8 cellular contexts compared by ENCODE assay signal in genomic region chr17:3683054-3683511, GRCh38. TPM values are rescaled to one million over a fixed set of nuclear protein-coding genes. Genes with fewer than 3 reads are reported as not detected.
DNase-seq lines count a peak whose midpoint lies in the region; ATAC-seq and TF ChIP-seq lines count a peak whose summit lies in the region.
"Had no signal": no experiment of that assay in that cellular context is flagged by ENCODE, and none has a peak within 500 bp of the region (broad histone marks: within the 10 kb centered on the region; RNA-seq: fewer than 3 reads in every experiment).

No MANE protein-coding gene starts in this region.

- H3K9me3 ChIP-seq in tibial artery = no peaks in the 10 kb centered on the region

- H3K4me3 ChIP-seq in GM12875 (ENCODE audit: low read depth, low read length) (no peak overlapping the region), WI38 (ENCODE audit: low read depth, low read length) (no peak overlapping the region), tibial artery (no peak overlapping the region)

- intact Hi-C loops in tibial artery (cut with DNase I; ENCODE audit: low total_unique reads) = no loop called here

- no peaks in the 10 kb centered on the region for H3K4me1 ChIP-seq in tibial artery

- H3K36me3 ChIP-seq in tibial artery = no peaks in the 10 kb centered on the region

- no peak overlapping the region for H3K27ac ChIP-seq in tibial artery

- H3K9me3 Mint-ChIP-seq in memory B cell = no peaks in the 10 kb centered on the region
- H3K9me3 Mint-ChIP-seq: stimulated activated naive CD8-positive, alpha-beta T cell treated with anti-CD3 and anti-CD28 coated beads, Interleukin-15, Interleukin-2, amounts not matched to agents 100 ng/mL and 50 ng/mL, for 24 hours had no signal

- no peaks in the 10 kb centered on the region for H3K27me3 Mint-ChIP-seq in memory B cell
- H3K27me3 Mint-ChIP-seq: stimulated activated naive CD8-positive, alpha-beta T cell treated with anti-CD3 and anti-CD28 coated beads, Interleukin-15, Interleukin-2, amounts not matched to agents 100 ng/mL and 50 ng/mL, for 24 hours had no signal

- ATAC-seq in memory B cell (ENCODE audit: low read depth) (peak; percentile 75), HG02571 (IDR thresholded peaks at IDR 0.05; ENCODE audit: unreplicated experiment) (no peak)

- DNase-seq in HT-29 (ENCODE audit: low spot score) (peak; percentile 36), memory B cell (ENCODE audit: low spot score in 2 of 2) (peak; percentile 74), tibial artery (no peak)
- peak; percentile 48 for DNase-seq in central memory CD4-positive, alpha-beta T cell

- H3K4me1 Mint-ChIP-seq in memory B cell = peaks cover 30% of the 10 kb centered on the region

- peak overlapping the region; percentile 53 for H3K27ac Mint-ChIP-seq in memory B cell
- H3K27ac Mint-ChIP-seq: stimulated activated naive CD8-positive, alpha-beta T cell treated with anti-CD3 and anti-CD28 coated beads, Interleukin-15, Interleukin-2, amounts not matched to agents 100 ng/mL and 50 ng/mL, for 24 hours had no signal

- H3K27me3 ChIP-seq in tibial artery = peaks cover 0 to 55% of the 10 kb centered on the region in 2 donors

- peak overlapping the region; percentile 13 for H3K4me3 Mint-ChIP-seq in memory B cell
- H3K4me3 Mint-ChIP-seq: stimulated activated naive CD8-positive, alpha-beta T cell treated with anti-CD3 and anti-CD28 coated beads, Interleukin-15, Interleukin-2, amounts not matched to agents 100 ng/mL and 50 ng/mL, for 24 hours had no signal

- TF ChIP-seq CTCF in GM12875 (IDR thresholded peaks at IDR 0.05; ENCODE audit: borderline replicate concordance, insufficient read depth, low read depth, low read length) (peak; percentile 98), WI38 (IDR thresholded peaks at IDR 0.05; ENCODE audit: low read depth, low read length) (peak; percentile 98), tibial artery (IDR thresholded peaks at IDR 0.05) (peak; percentile 65 to 79)

- peaks cover 19% of the 10 kb centered on the region for H3K36me3 Mint-ChIP-seq in memory B cell

RNA-seq across cellular contexts. Expression of gene P2RX5, which starts 12.9 kb away (rescaled TPM):
- 0.23 TPM in 1 of 2 replicates, not detected in the other for total RNA-seq in HT-29 (2014; rRNA removed; shearing (Covaris generic))

RNA-seq across cellular contexts. Expression of gene EMC6, which starts 14.5 kb away (rescaled TPM):
- 35.5 and 54.7 TPM in 2 replicates for total RNA-seq in HT-29 (2014; rRNA removed; shearing (Covaris generic))

RNA-seq across cellular contexts. Expression of gene TAX1BP3, which starts 14.7 kb away (rescaled TPM):
- 121 and 128 TPM in 2 replicates for total RNA-seq in HT-29 (2014; rRNA removed; shearing (Covaris generic))

RNA-seq across cellular contexts. Expression of gene HASPIN, which starts 40.6 kb away (rescaled TPM):
- total RNA-seq in HT-29 (2014; rRNA removed; shearing (Covaris generic)) = 13.1 and 17.1 TPM in 2 replicates

RNA-seq across cellular contexts. Expression of gene CTNS, which starts 46.5 kb away (rescaled TPM):
- total RNA-seq in HT-29 (2014; rRNA removed; shearing (Covaris generic)) = 10.3 and 18.4 TPM in 2 replicates

Comparison
In these comparisons a context has a peak if more than half of its experiments do, and no peak if none do; other contexts are left out.
1. DNase-seq: peak in HT-29 (single experiment), central memory CD4-positive, alpha-beta T cell (single experiment) and memory B cell (2 of 2); none in tibial artery (0 of 2).
2. Peak in every context shown above with its lines, with median percentiles within 50 percentile points of each other: CTCF ChIP-seq.